ENCODE assay signal across 9 cellular contexts in the genomic region with DNA sequence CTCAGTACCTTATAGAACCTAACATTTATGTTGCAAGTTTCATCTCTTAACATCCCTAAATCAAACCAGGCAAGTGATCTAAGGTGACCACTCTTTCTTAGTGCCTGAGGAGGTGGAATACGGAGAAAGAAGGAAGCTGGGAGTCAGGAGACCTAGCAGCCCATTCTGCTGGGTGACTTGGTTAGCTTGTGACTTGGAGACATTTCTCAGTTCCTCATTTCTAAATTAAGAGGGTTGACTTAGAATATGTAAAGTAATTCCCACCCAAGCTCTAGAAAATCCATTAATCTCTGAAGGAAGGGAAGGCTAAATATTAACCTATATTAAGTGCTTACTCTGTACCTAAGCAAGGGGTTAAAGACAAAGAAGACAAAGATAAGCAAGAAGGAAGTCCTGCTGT.
A peak's percentile ranks its signal among the peaks of the same experiment; 100 is the strongest.
DNase-seq lines count a peak whose midpoint lies in the region; ATAC-seq lines count a peak whose summit lies in the region.
"Had no signal": no experiment of that assay in that cellular context is flagged by ENCODE, and none has a peak within 500 bp of the region (broad histone marks: within the 10 kb centered on the region; RNA-seq: fewer than 3 reads in every experiment).

No MANE protein-coding gene starts in this region.

- H3K4me3 ChIP-seq in skeletal muscle tissue (ENCODE audit: low read length in 3 of 3) = no peak overlapping the region
- H3K4me3 ChIP-seq: thoracic aorta had no signal

- no peaks in the 10 kb centered on the region for H3K36me3 ChIP-seq in skeletal muscle tissue (ENCODE audit: control insufficient read depth in 3 of 3, insufficient read depth in 3 of 3, low read length in 3 of 3)
- H3K36me3 ChIP-seq: thoracic aorta had no signal

- H3K9ac ChIP-seq in skeletal muscle tissue (ENCODE audit: low read depth in 1 of 3, low read length in 3 of 3) = no peak overlapping the region

- ATAC-seq in HG02870 (IDR thresholded peaks at IDR 0.05; ENCODE audit: unreplicated experiment) = peak; percentile 54
- ATAC-seq: activated T-cell treated with anti-CD3 and anti-CD28 coated beads, Interleukin-2, amount 50 U/mL, for 72 hours had no signal

- no peaks in the 10 kb centered on the region for H3K4me1 ChIP-seq in skeletal muscle tissue (ENCODE audit: control insufficient read depth in 3 of 3, insufficient read depth in 3 of 3, low read length in 3 of 3)

- H3K27ac ChIP-seq in skeletal muscle tissue (ENCODE audit: low read depth, low read length) = peak overlapping the region; percentile 25
- no peak overlapping the region for H3K27ac ChIP-seq in substantia nigra (ENCODE audit: low read depth, low read length, poor library complexity, severe bottlenecking)

- H3K27me3 ChIP-seq in skeletal muscle tissue (ENCODE audit: control insufficient read depth in 3 of 3, insufficient read depth in 3 of 3, low read length in 3 of 3) = no peaks in the 10 kb centered on the region

- DNase-seq in GM19238 (ENCODE audit: insufficient read length, low spot score) = peak; percentile 41
- DNase-seq in NAMALWA (ENCODE audit: low spot score) = peak; percentile 28
- no peak for DNase-seq in substantia nigra (lab: John Stamatoyannopoulos, UW)
- DNase-seq in NCI-H345 treated with DMSO at 0.1 percent for 48 hours (lab: John Stamatoyannopoulos, UW; ENCODE audit: unreplicated experiment) = no peak
- DNase-seq in AG08396 (ENCODE audit: low spot score) = no peak
- DNase-seq: activated T-cell treated with anti-CD3 and anti-CD28 coated beads, Interleukin-2, amount 50 U/mL, for 72 hours had no signal

- no peaks in the 10 kb centered on the region for H3K9me3 ChIP-seq in skeletal muscle tissue (ENCODE audit: control insufficient read depth in 3 of 3, low read length in 3 of 3)
- H3K9me3 ChIP-seq: thoracic aorta had no signal

Comparison
In these comparisons a context has a peak if more than half of its experiments do, and no peak if none do; other contexts are left out.
1. DNase-seq: peak in GM19238 (single experiment) and NAMALWA (single experiment); none in substantia nigra (0 of 49), NCI-H345 treated with DMSO at 0.1 percent for 48 hours (single experiment) and AG08396 (single experiment).